In the genomic region with DNA sequence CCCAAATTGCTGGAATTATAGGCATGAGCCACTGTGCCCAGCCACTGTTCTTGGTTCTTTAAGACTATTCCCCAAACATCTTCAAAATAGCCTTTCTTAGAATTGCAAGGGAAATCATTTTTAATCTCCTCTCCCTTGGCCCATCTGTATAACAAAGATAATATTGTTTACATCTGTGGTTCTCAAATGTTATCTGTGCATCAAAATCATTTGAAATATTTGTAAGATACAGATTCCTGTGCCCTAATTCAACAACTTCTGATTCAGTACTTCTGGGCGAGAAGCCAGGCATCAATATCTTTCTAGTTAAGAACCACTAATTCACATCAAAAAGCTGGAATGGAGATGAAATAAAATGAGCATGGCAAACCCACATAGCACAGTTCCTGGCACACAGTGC, we compare ENCODE assay signal across 22 cellular contexts.
DNase-seq lines count a peak whose midpoint lies in the region; ATAC-seq and TF ChIP-seq lines count a peak whose summit lies in the region.
"Had no signal": no experiment of that assay in that cellular context is flagged by ENCODE, and none has a peak within 500 bp of the region (broad histone marks: within the 10 kb centered on the region; RNA-seq: fewer than 3 reads in every experiment).

No MANE protein-coding gene starts in this region.

- no peaks in the 10 kb centered on the region for H4K20me1 ChIP-seq in PC-3 (ENCODE audit: low read length)

- no peaks in the 10 kb centered on the region for H3K79me2 ChIP-seq in PC-3 (ENCODE audit: low read length)

- no TSS peak for BruUV-seq in PC-3 (replicated peaks; lab: Mats Ljungman, UMichigan)

- no peak overlapping the region for H2AFZ ChIP-seq in PC-3 (ENCODE audit: low read length)
- H2AFZ ChIP-seq: GM23338 had no signal

- no peaks in the 10 kb centered on the region for H3K27me3 ChIP-seq in PC-3 (ENCODE audit: low read length)

- H3K4me2 ChIP-seq in PC-3 (ENCODE audit: low read length), result no peak overlapping the region
- H3K4me2 ChIP-seq: GM23338 had no signal

- CTCF ChIA-PET in PC-3 (lab: Charles Lee), result no interaction called here

- H3K9ac ChIP-seq in PC-3 (ENCODE audit: low read length), result no peak overlapping the region

- no peak overlapping the region for H3K27ac ChIP-seq in PC-3 (ENCODE audit: low read length)
- H3K27ac ChIP-seq: HL-60 had no signal

- H3K4me3 ChIP-seq in PC-3 (ENCODE audit: low read length), result no peak overlapping the region
- no peak overlapping the region for H3K4me3 ChIP-seq in fibroblast of villous mesenchyme (ENCODE audit: low read depth, low read length)
- H3K4me3 ChIP-seq: GM23338, HAP-1 had no signal

- DNase-seq in ELR (ENCODE audit: low read depth) (peak; percentile 34), PC-3 (peak; percentile 49), astrocyte of the hippocampus (ENCODE audit: low read depth, low spot score) (peak; percentile 51), fibroblast of villous mesenchyme (ENCODE audit: low read depth) (peak; percentile 68), NCI-H345 treated with DMSO at 0.1 percent for 48 hours (lab: John Stamatoyannopoulos, UW; ENCODE audit: unreplicated experiment) (no peak), NCI-H146 treated with DMSO at 0.1 percent for 48 hours (lab: John Stamatoyannopoulos, UW; ENCODE audit: unreplicated experiment) (no peak)
- no peak for DNase-seq in activated CD8-positive, alpha-beta memory T cell treated with anti-CD3 and anti-CD28 coated beads, Interleukin-2, amount 50 U/mL, for 48 hours
- no peak for DNase-seq in activated CD4-positive, CD25-positive, alpha-beta regulatory T cell (lab: John Stamatoyannopoulos, UW)
- DNase-seq: DMS79 treated with DMSO at 0.1 percent for 48 hours, KG1, NCI-H1105 treated with DMSO at 0.1 percent for 48 hours, NCI-H1694 treated with DMSO at 0.1 percent for 48 hours, NCI-H2081 treated with DMSO at 0.1 percent for 48 hours, NCI-H2227 treated with DMSO at 0.1 percent for 48 hours, NCI-H510A treated with DMSO at 0.1 percent for 48 hours, NCI-H748 treated with DMSO at 0.1 percent for 48 hours had no signal

- peaks cover 9% of the 10 kb centered on the region for H3K4me1 ChIP-seq in PC-3 (ENCODE audit: insufficient read depth, low read length)
- H3K4me1 ChIP-seq: HAP-1 had no signal

- intact Hi-C loops in PC-3 (cut with micrococcal nuclease), result no loop called here

- H3F3A ChIP-seq in PC-3 (ENCODE audit: low read length, unreplicated experiment), result peaks cover 4% of the 10 kb centered on the region

- no peaks in the 10 kb centered on the region for H3K36me3 ChIP-seq in PC-3 (ENCODE audit: low read depth, low read length)
- H3K36me3 ChIP-seq: HAP-1 had no signal

- no peaks in the 10 kb centered on the region for H3K9me2 ChIP-seq in PC-3 (replicated peaks; ENCODE audit: low read length)

- POLR2A ChIA-PET in PC-3 (lab: Charles Lee; ENCODE audit: unreplicated experiment), result no interaction called here

- H3K9me3 ChIP-seq in PC-3 (ENCODE audit: low read length), result no peaks in the 10 kb centered on the region
- H3K9me3 ChIP-seq: HAP-1 had no signal

- TF ChIP-seq CTCF in PC-3 (conservative IDR thresholded peaks at IDR 0.05; ENCODE audit: low read depth, low read length), result no peak
- TF ChIP-seq CTCF in fibroblast of villous mesenchyme (IDR thresholded peaks at IDR 0.05; ENCODE audit: insufficient read depth, low read depth, low read length), result no peak

- ATAC-seq in PC-3, result no peak
- ATAC-seq: GM23338, HepG2, Panc1, SK-N-SH treated with all-trans-retinoic acid at 6 μM for 48 hours had no signal

Comparison
In these comparisons a context has a peak if more than half of its experiments do, and no peak if none do; other contexts are left out.
1. DNase-seq: peak in ELR (single experiment), PC-3 (single experiment), astrocyte of the hippocampus (single experiment) and fibroblast of villous mesenchyme (single experiment); none in activated CD8-positive, alpha-beta memory T cell treated with anti-CD3 and anti-CD28 coated beads, Interleukin-2, amount 50 U/mL, for 48 hours (single experiment), NCI-H345 treated with DMSO at 0.1 percent for 48 hours (single experiment), NCI-H146 treated with DMSO at 0.1 percent for 48 hours (single experiment) and activated CD4-positive, CD25-positive, alpha-beta regulatory T cell (0 of 4).